Comparison of ENCODE assay signal across 1 cellular context in genomic region chr9:134486127-134486995, GRCh38.
TF ChIP-seq lines count a peak whose summit lies in the region.

No MANE protein-coding gene starts in this region.

TF ChIP-seq in H1, 55 proteins besides CTCF, POLR2A, EP300 and RAD21:
- TF ChIP-seq TAF7 (optimal IDR thresholded peaks at IDR 0.05; ENCODE audit: borderline replicate concordance, low read depth, low read length) (no peak), TBP (IDR thresholded peaks at IDR 0.05; ENCODE audit: low read depth, low read length) (no peak), SP4 (IDR thresholded peaks at IDR 0.05; ENCODE audit: low read length) (no peak), SAP30 (IDR thresholded peaks at IDR 0.05; ENCODE audit: insufficient read depth, insufficient replicate concordance, low read length) (no peak), CTBP2 (IDR thresholded peaks at IDR 0.05; ENCODE audit: borderline replicate concordance, insufficient read depth, insufficient read length, low read length) (no peak), NANOG (IDR thresholded peaks at IDR 0.05; ENCODE audit: insufficient read depth, low read depth, low read length, poor library complexity, severe bottlenecking) (no peak), FOSL1 (IDR thresholded peaks at IDR 0.05; ENCODE audit: insufficient read depth, low read depth, low read length) (no peak), TAF1 (IDR thresholded peaks at IDR 0.05; ENCODE audit: low read depth, low read length) (no peak), USF2 (IDR thresholded peaks at IDR 0.05; ENCODE audit: low read length) (no peak)
